ENCODE assay signal across 1 cellular context in genomic region chr22:42078469-42079318, GRCh38.
A peak's percentile ranks its signal among the peaks of the same experiment; 100 is the strongest.
TF ChIP-seq lines count a peak whose summit lies in the region.

No MANE protein-coding gene starts in this region.

TF ChIP-seq in HepG2, 621 proteins besides CTCF, POLR2A, EP300 and RAD21 (continued from another document and continues in another):
- TF ChIP-seq ZBED4 (CRISPR knock-in tag; IDR thresholded peaks at IDR 0.05; ENCODE audit: borderline replicate concordance), result no peak
- no peak for TF ChIP-seq ZFP36 (IDR thresholded peaks at IDR 0.05; ENCODE audit: borderline replicate concordance, low read depth, low read length, partially characterized antibody)
- no peak for TF ChIP-seq MZF1 (CRISPR knock-in tag; IDR thresholded peaks at IDR 0.05; ENCODE audit: borderline replicate concordance)
- TF ChIP-seq ARNTL (CRISPR knock-in tag; IDR thresholded peaks at IDR 0.05), result no peak
- no peak for TF ChIP-seq ARNT2 (CRISPR knock-in tag; IDR thresholded peaks at IDR 0.05; ENCODE audit: low read depth)
- TF ChIP-seq NRL (CRISPR knock-in tag; IDR thresholded peaks at IDR 0.05; ENCODE audit: borderline replicate concordance), result no peak
- no peak for TF ChIP-seq SETDB1 (CRISPR knock-in tag; IDR thresholded peaks at IDR 0.05; ENCODE audit: borderline replicate concordance)
- TF ChIP-seq ZNF788 (CRISPR knock-in tag; IDR thresholded peaks at IDR 0.05; ENCODE audit: borderline replicate concordance), result 0 out of 2 replicates have a peak, but pooled peaks have one; percentile 1
- no peak for TF ChIP-seq SSRP1 (CRISPR knock-in tag; IDR thresholded peaks at IDR 0.05)
- TF ChIP-seq FOXM1 (CRISPR knock-in tag; IDR thresholded peaks at IDR 0.05), result no peak
- no peak for TF ChIP-seq ZNF501 (CRISPR knock-in tag; IDR thresholded peaks at IDR 0.05)
- no peak for TF ChIP-seq KDM6A (CRISPR knock-in tag; IDR thresholded peaks at IDR 0.05; ENCODE audit: low read depth)
- TF ChIP-seq FOXO1 (CRISPR knock-in tag; IDR thresholded peaks at IDR 0.05), result no peak
- TF ChIP-seq ZNF225 (CRISPR knock-in tag; IDR thresholded peaks at IDR 0.05), result no peak
- TF ChIP-seq HOMEZ (CRISPR knock-in tag; IDR thresholded peaks at IDR 0.05; ENCODE audit: low read depth), result no peak
- no peak for TF ChIP-seq MYPOP (CRISPR knock-in tag; IDR thresholded peaks at IDR 0.05)
- TF ChIP-seq JARID2 (CRISPR knock-in tag; IDR thresholded peaks at IDR 0.05; ENCODE audit: insufficient replicate concordance), result no peak
- no peak for TF ChIP-seq PLSCR1 (CRISPR knock-in tag; IDR thresholded peaks at IDR 0.05; ENCODE audit: borderline replicate concordance)
- no peak for TF ChIP-seq TCF7 (IDR thresholded peaks at IDR 0.05; ENCODE audit: low read depth)
- TF ChIP-seq MTF1 (CRISPR knock-in tag; IDR thresholded peaks at IDR 0.05), result no peak
- no peak for TF ChIP-seq IRX3 (CRISPR knock-in tag; IDR thresholded peaks at IDR 0.05; ENCODE audit: borderline replicate concordance, low read depth)
- TF ChIP-seq, protein P1, sequence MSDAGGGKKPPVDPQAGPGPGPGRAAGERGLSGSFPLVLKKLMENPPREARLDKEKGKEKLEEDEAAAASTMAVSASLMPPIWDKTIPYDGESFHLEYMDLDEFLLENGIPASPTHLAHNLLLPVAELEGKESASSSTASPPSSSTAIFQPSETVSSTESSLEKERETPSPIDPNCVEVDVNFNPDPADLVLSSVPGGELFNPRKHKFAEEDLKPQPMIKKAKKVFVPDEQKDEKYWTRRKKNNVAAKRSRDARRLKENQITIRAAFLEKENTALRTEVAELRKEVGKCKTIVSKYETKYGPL (CRISPR knock-in tag; IDR thresholded peaks at IDR 0.05), result no peak
- TF ChIP-seq RFX3 (CRISPR knock-in tag; IDR thresholded peaks at IDR 0.05), result no peak
- no peak for TF ChIP-seq RFXANK (CRISPR knock-in tag; IDR thresholded peaks at IDR 0.05)
- no peak for TF ChIP-seq ZFP91 (CRISPR knock-in tag; IDR thresholded peaks at IDR 0.05; ENCODE audit: borderline replicate concordance)
- no peak for TF ChIP-seq ZNF562 (CRISPR knock-in tag; IDR thresholded peaks at IDR 0.05; ENCODE audit: borderline replicate concordance)
- TF ChIP-seq CC2D1A (CRISPR knock-in tag; IDR thresholded peaks at IDR 0.05), result no peak
- no peak for TF ChIP-seq GPBP1L1 (CRISPR knock-in tag; IDR thresholded peaks at IDR 0.05)
- TF ChIP-seq ZNF619 (CRISPR knock-in tag; IDR thresholded peaks at IDR 0.05), result no peak
- no peak for TF ChIP-seq POLR2AphosphoS5 (IDR thresholded peaks at IDR 0.05; ENCODE audit: low read depth, low read length)
- TF ChIP-seq, protein P2, sequence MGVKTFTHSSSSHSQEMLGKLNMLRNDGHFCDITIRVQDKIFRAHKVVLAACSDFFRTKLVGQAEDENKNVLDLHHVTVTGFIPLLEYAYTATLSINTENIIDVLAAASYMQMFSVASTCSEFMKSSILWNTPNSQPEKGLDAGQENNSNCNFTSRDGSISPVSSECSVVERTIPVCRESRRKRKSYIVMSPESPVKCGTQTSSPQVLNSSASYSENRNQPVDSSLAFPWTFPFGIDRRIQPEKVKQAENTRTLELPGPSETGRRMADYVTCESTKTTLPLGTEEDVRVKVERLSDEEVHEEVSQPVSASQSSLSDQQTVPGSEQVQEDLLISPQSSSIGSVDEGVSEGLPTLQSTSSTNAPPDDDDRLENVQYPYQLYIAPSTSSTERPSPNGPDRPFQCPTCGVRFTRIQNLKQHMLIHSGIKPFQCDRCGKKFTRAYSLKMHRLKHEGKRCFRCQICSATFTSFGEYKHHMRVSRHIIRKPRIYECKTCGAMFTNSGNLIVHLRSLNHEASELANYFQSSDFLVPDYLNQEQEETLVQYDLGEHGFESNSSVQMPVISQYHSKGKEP (CRISPR knock-in tag; IDR thresholded peaks at IDR 0.05), result no peak
- no peak for TF ChIP-seq RFX5 (IDR thresholded peaks at IDR 0.05; ENCODE audit: low read depth, low read length)
- TF ChIP-seq ZNF530 (CRISPR knock-in tag; IDR thresholded peaks at IDR 0.05; ENCODE audit: low read depth), result no peak
- TF ChIP-seq POGK (CRISPR knock-in tag; conservative IDR thresholded peaks at IDR 0.05), result no peak
- no peak for TF ChIP-seq HNF1A (IDR thresholded peaks at IDR 0.05; ENCODE audit: low read depth)
- TF ChIP-seq HNF1A (CRISPR knock-in tag; IDR thresholded peaks at IDR 0.05; ENCODE audit: borderline replicate concordance), result no peak
- TF ChIP-seq, protein P3, sequence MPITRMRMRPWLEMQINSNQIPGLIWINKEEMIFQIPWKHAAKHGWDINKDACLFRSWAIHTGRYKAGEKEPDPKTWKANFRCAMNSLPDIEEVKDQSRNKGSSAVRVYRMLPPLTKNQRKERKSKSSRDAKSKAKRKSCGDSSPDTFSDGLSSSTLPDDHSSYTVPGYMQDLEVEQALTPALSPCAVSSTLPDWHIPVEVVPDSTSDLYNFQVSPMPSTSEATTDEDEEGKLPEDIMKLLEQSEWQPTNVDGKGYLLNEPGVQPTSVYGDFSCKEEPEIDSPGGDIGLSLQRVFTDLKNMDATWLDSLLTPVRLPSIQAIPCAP (CRISPR knock-in tag; IDR thresholded peaks at IDR 0.05; ENCODE audit: low read depth), result no peak
- TF ChIP-seq SMAD9 (CRISPR knock-in tag; IDR thresholded peaks at IDR 0.05), result no peak
- TF ChIP-seq, protein P4, sequence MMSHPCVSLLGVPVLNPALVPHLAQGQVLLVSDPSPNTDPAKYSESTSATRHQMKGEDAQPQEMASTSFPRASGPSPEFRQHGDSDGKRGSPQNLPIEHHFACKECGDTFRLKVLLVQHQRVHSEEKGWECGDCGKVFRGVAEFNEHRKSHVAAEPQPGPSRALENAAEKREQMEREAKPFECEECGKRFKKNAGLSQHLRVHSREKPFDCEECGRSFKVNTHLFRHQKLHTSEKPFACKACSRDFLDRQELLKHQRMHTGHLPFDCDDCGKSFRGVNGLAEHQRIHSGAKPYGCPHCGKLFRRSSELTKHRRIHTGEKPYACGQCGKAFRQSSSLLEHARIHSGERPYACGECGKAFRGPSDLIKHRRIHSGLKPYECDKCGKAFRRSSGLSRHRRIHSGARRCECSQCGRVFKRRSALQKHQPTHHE (CRISPR knock-in tag; IDR thresholded peaks at IDR 0.05; ENCODE audit: borderline replicate concordance), result no peak
- 0 out of 2 replicates have a peak, but pooled peaks have one; percentile 49 for TF ChIP-seq MEF2D (CRISPR knock-in tag; IDR thresholded peaks at IDR 0.05)
- TF ChIP-seq ZNF33B (CRISPR knock-in tag; IDR thresholded peaks at IDR 0.05), result no peak
